Comparison of ENCODE assay signal across 26 cellular contexts in the genomic region with DNA sequence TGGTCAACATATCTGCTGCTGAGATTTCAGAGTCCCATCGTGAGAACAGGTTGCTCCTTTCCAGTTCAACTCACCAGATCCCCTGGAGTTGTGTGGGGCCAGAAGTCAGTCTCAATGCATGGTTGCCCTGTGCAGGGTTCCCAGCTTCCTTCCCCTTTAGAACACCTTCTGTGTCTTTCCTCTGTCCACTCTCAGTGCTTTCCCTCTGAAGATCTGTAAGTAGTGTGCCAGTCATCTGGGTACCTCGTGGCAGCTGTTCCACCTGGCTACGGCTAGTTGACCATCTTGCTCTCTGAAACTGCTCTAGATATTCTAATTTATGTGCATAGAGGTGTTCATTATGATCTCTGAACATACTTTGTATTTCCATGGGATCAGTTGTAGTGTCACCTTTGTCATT. TPM values are rescaled to one million over a fixed set of nuclear protein-coding genes. Genes with fewer than 3 reads are reported as not detected.
"Had no signal": no experiment of that assay in that cellular context is flagged by ENCODE, and none has a peak within 500 bp of the region (broad histone marks: within the 10 kb centered on the region; RNA-seq: fewer than 3 reads in every experiment).

No MANE protein-coding gene starts in this region.

- H3K27me3 ChIP-seq: MG63 had no signal

- DNase-seq: IMR-90, Karpas-422, KG1, MG63, NCI-H1092 treated with DMSO at 0.1 percent for 48 hours, NCI-H1436, NCI-H187, NCI-H2029, NCI-H2081 treated with DMSO at 0.1 percent for 48 hours, NCI-H2171, NCI-H226, NCI-H446, NCI-H510A, NCI-H524 treated with DMSO at 0.1 percent for 48 hours, NCI-H69, NCI-H774, PC-3, SHP77, SK-N-SH, SW 1271 had no signal

- H3K9ac ChIP-seq: SK-N-SH had no signal

- H3K27ac ChIP-seq: RWPE1 had no signal

- H3K4me3 ChIP-seq: MG63 had no signal

- ATAC-seq: HepG2, Panc1, PC-3 had no signal

- H3K36me3 ChIP-seq: MG63 had no signal

- H3K4me2 ChIP-seq: SK-N-SH had no signal

- H3K9me3 ChIP-seq: MG63, SK-N-SH had no signal

RNA-seq across cellular contexts. Expression of a gene that starts 36.1 kb away (rescaled TPM):
- total RNA-seq: HepG2, HT1080, IMR-90, OCI-LY7, PC-3 had no signal
- polyA plus RNA-seq: HepG2, IMR-90, SK-N-SH had no signal

RNA-seq across cellular contexts. Expression of a gene that starts 38.8 kb away (rescaled TPM):
- total RNA-seq: HepG2, HT1080, IMR-90, PC-3, SK-MEL-5 had no signal
- polyA plus RNA-seq: HepG2, IMR-90, SK-N-SH had no signal
